8 cellular contexts compared by ENCODE assay signal in the genomic region with DNA sequence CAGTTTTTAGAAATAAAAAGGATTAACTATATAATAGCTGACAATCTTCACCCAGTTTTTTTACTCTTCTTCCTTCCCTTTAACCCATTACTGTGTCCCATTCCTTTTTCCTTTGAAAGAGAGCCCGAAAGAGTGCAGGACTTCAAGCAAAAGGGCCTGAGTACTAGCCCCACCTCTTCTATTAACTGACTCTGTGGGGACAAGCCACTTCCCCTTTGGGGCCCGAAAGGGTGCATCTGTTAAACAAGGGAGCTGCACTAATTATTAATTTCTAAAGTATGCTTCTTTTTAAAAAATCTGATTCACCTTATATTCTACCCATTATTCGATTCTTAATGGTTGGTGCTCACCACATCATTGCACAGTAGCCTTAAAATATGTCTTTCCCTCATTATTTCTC. TPM values are rescaled to one million over a fixed set of nuclear protein-coding genes. Genes with fewer than 3 reads are reported as not detected.
DNase-seq lines count a peak whose midpoint lies in the region; ATAC-seq, FAIRE-seq and TF ChIP-seq lines count a peak whose summit lies in the region.

No MANE protein-coding gene starts in this region.

- no peaks in the 10 kb centered on the region for H3K27me3 Mint-ChIP-seq in T-helper 1 cell treated with Interleukin-12 subunit alpha and Interleukin-12 subunit beta and Interleukin-4 antibody, amounts not matched to agents 30 μg/mL and 1 μg/mL, for 36 hours (ENCODE audit: low read depth)

- peaks cover 14% of the 10 kb centered on the region for H3K36me3 Mint-ChIP-seq in T-helper 1 cell treated with Interleukin-12 subunit alpha and Interleukin-12 subunit beta and Interleukin-4 antibody, amounts not matched to agents 30 μg/mL and 1 μg/mL, for 36 hours (ENCODE audit: low read depth)

- H3K4me3 Mint-ChIP-seq in T-helper 1 cell treated with Interleukin-12 subunit alpha and Interleukin-12 subunit beta and Interleukin-4 antibody, amounts not matched to agents 30 μg/mL and 1 μg/mL, for 36 hours = peak overlapping the region; percentile 97

- intact Hi-C loops in ascending aorta (cut with DNase I) = loop anchor here (10.0 kb wide), 2 partner anchors 213 to 1433 kb away; a partner anchor contains a TSS
- intact Hi-C loops in spleen (cut with DNase I; ENCODE audit: low total_unique reads) = no loop called here

- H3K27ac Mint-ChIP-seq in T-helper 1 cell treated with Interleukin-12 subunit alpha and Interleukin-12 subunit beta and Interleukin-4 antibody, amounts not matched to agents 30 μg/mL and 1 μg/mL, for 36 hours = peak overlapping the region; percentile 4

- peaks cover 56% of the 10 kb centered on the region for H3K4me1 Mint-ChIP-seq in T-helper 1 cell treated with Interleukin-12 subunit alpha and Interleukin-12 subunit beta and Interleukin-4 antibody, amounts not matched to agents 30 μg/mL and 1 μg/mL, for 36 hours (ENCODE audit: low read depth)

- WGBS in spleen, 5 donors = 15 to 33% (median 32%) methylated on average over 3 of the region's 3 CpGs

- no peaks in the 10 kb centered on the region for H3K36me3 ChIP-seq in ascending aorta
- H3K36me3 ChIP-seq in spleen = no peaks in the 10 kb centered on the region

- H3K4me1 ChIP-seq in ascending aorta = peaks cover 3 to 26% of the 10 kb centered on the region in 2 donors
- H3K4me1 ChIP-seq in spleen = peaks cover 41 to 90% (median 79%) of the 10 kb centered on the region in 6 donors

- H3K4me3 ChIP-seq in ascending aorta = peak overlapping the region in 1 of 2 donors; percentile 82
- H3K4me3 ChIP-seq in spleen = peak overlapping the region in 6 of 8 donors; percentile 73 to 93 (median 80)

- H3K9me3 ChIP-seq in ascending aorta (no peaks in the 10 kb centered on the region), spleen (no peaks in the 10 kb centered on the region)

- H3K27ac ChIP-seq in ascending aorta = peak overlapping the region; percentile 2 to 57
- H3K27ac ChIP-seq in spleen = peak overlapping the region in 7 of 8 donors; percentile 22 to 99 (median 97)

- peak; percentile 38 for ATAC-seq in HG03460 (IDR thresholded peaks at IDR 0.05; ENCODE audit: unreplicated experiment)

- H3K9me3 Mint-ChIP-seq in T-helper 1 cell treated with Interleukin-12 subunit alpha and Interleukin-12 subunit beta and Interleukin-4 antibody, amounts not matched to agents 30 μg/mL and 1 μg/mL, for 36 hours = no peaks in the 10 kb centered on the region

- H3K27me3 ChIP-seq in ascending aorta (no peaks in the 10 kb centered on the region), spleen (replicated peaks in 1 of 7) (no peaks in the 10 kb centered on the region)

- FAIRE-seq in D721Med (lab: Jason Lieb, UNC) = no peak

- TF ChIP-seq POLR2A in spleen (IDR thresholded peaks at IDR 0.05) = no peak

- TF ChIP-seq CTCF in ascending aorta (IDR thresholded peaks at IDR 0.05) (no peak), spleen (IDR thresholded peaks at IDR 0.05 in 8 of 11, conservative IDR thresholded peaks at IDR 0.05 in 3 of 11) (no peak), D721Med (IDR thresholded peaks at IDR 0.05; ENCODE audit: insufficient read depth, missing control alignments) (no peak)

- DNase-seq in T-helper 1 cell (no peak), ascending aorta (ENCODE audit: low spot score in 2 of 2) (no peak), spleen (no peak), DMS79 (lab: John Stamatoyannopoulos, UW) (no peak), D721Med (ENCODE audit: insufficient read length, low spot score) (no peak), T1000 (lab: John Stamatoyannopoulos, UW) (no peak)

RNA-seq across cellular contexts. Expression of a gene that starts 3.3 kb away (rescaled TPM):
- total RNA-seq in ascending aorta (11.2 TPM), spleen (10 to 100 TPM; 57.9 to 94.5 (median 74.2) TPM)
- 10 to 100 TPM; 11.6 to 17.1 (median 15.3) TPM for polyA plus RNA-seq in spleen
